Comparison of ENCODE assay signal across 1 cellular context in the genomic region with DNA sequence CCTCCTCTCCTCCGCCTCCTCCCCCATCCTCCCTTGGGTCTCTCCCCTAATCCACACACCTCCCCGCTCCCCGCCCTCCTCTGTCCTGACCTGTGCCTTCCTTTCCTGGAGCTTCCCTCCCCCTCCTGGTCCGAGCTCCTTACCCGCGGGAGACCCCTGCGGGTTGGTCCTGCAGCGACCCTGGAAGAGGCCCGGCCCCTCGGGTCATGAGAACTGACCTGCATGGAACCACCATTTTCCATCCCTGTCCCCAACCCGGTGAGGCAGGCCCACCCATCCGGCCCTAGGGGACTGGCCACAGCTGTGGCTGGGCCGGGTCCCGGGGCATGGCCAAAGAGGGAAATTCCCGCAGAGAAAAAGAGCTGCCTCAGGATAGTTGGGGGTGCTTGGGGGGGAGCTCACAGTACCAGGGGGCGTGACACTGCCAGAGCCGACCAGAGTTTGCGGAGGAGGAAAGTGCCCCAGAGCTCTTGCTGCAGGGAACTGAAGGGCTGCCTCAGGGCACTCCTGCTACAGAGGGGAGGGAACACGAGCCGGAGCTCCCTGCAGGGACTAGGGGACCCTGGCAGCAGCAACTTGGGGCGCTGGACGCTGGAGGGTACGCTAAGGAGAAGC.
TF ChIP-seq lines count a peak whose summit lies in the region.

No MANE protein-coding gene starts in this region.

TF ChIP-seq in GM23338, 12 proteins besides CTCF, POLR2A, EP300 and RAD21 (continued from another document):
- TF ChIP-seq NANOG (IDR thresholded peaks at IDR 0.05; ENCODE audit: borderline replicate concordance), result no peak
- TF ChIP-seq EZH2 (IDR thresholded peaks at IDR 0.05; ENCODE audit: low read depth, unreplicated experiment), result no peak
- TF ChIP-seq ZNF331 (CRISPR knock-in tag; IDR thresholded peaks at IDR 0.05; ENCODE audit: low read depth), result no peak
TF ChIP-seq in GM23338: peak in this region for 0.
